17 cellular contexts compared by ENCODE assay signal in genomic region chr3:71414189-71414924, GRCh38.
A peak's percentile ranks its signal among the peaks of the same experiment; 100 is the strongest.
DNase-seq lines count a peak whose midpoint lies in the region; ATAC-seq, FAIRE-seq and TF ChIP-seq lines count a peak whose summit lies in the region.
"Had no signal": no experiment of that assay in that cellular context is flagged by ENCODE, and none has a peak within 500 bp of the region (broad histone marks: within the 10 kb centered on the region; RNA-seq: fewer than 3 reads in every experiment).

No MANE protein-coding gene starts in this region.

- no peaks in the 10 kb centered on the region for H3K79me2 ChIP-seq in endothelial cell of umbilical vein (ENCODE audit: control insufficient read depth, insufficient read depth, low read length)

- H3K27ac Mint-ChIP-seq in activated naive CD4-positive, alpha-beta T cell treated with anti-CD3 and anti-CD28 coated beads, Interleukin-2, amount 50 U/mL, for 24 hours = peak overlapping the region; percentile 89
- H3K27ac Mint-ChIP-seq in WTC11 (no peak overlapping the region), progenitor cell of endocrine pancreas (peak overlapping the region; percentile 58)
- H3K27ac Mint-ChIP-seq: activated CD8-positive, alpha-beta memory T cell treated with anti-CD3 and anti-CD28 coated beads, Interleukin-2, amount 10 ng/mL, durations not matched to agents 7 days and 5 days had no signal

- peaks cover 99% of the 10 kb centered on the region for H3K4me1 Mint-ChIP-seq in activated naive CD4-positive, alpha-beta T cell treated with anti-CD3 and anti-CD28 coated beads, Interleukin-2, amount 50 U/mL, for 24 hours
- H3K4me1 Mint-ChIP-seq in WTC11 (peaks cover 26% of the 10 kb centered on the region), progenitor cell of endocrine pancreas (ENCODE audit: low read depth) (peaks cover 26% of the 10 kb centered on the region)

- FAIRE-seq in endothelial cell of umbilical vein (lab: Jason Lieb, UNC) = no peak
- FAIRE-seq: GM19239 had no signal

- no peaks in the 10 kb centered on the region for H3K9me1 ChIP-seq in endothelial cell of umbilical vein (replicated peaks; ENCODE audit: control insufficient read depth, extremely low read depth, insufficient read depth, low read length)

- H3K36me3 ChIP-seq in endothelial cell of umbilical vein (ENCODE audit: control insufficient read depth in 2 of 2, extremely low read depth in 1 of 2, insufficient read depth in 2 of 2, low read length in 2 of 2) = no peaks in the 10 kb centered on the region
- H3K36me3 ChIP-seq: MG63 had no signal

- H3K36me3 Mint-ChIP-seq in activated naive CD4-positive, alpha-beta T cell treated with anti-CD3 and anti-CD28 coated beads, Interleukin-2, amount 50 U/mL, for 24 hours = peaks cover 13% of the 10 kb centered on the region
- no peaks in the 10 kb centered on the region for H3K36me3 Mint-ChIP-seq in WTC11
- H3K36me3 Mint-ChIP-seq in progenitor cell of endocrine pancreas (ENCODE audit: insufficient read depth) = no peaks in the 10 kb centered on the region

- no peaks in the 10 kb centered on the region for H3K27me3 Mint-ChIP-seq in activated naive CD4-positive, alpha-beta T cell treated with anti-CD3 and anti-CD28 coated beads, Interleukin-2, amount 50 U/mL, for 24 hours
- H3K27me3 Mint-ChIP-seq in WTC11 (ENCODE audit: low read depth) = no peaks in the 10 kb centered on the region
- H3K27me3 Mint-ChIP-seq in progenitor cell of endocrine pancreas = no peaks in the 10 kb centered on the region

- H3K4me3 ChIP-seq in endothelial cell of umbilical vein (replicated peaks in 1 of 3; ENCODE audit: insufficient read depth in 1 of 3, low read depth in 1 of 3, low read length in 3 of 3) = no peak overlapping the region
- H3K4me3 ChIP-seq: body of pancreas, MG63 had no signal

- H3K4me2 ChIP-seq in endothelial cell of umbilical vein (ENCODE audit: insufficient read depth, low read length) = peak overlapping the region; percentile 79

- no TSS peak for BruUV-seq in endothelial cell of umbilical vein (replicated peaks; lab: Mats Ljungman, UMichigan)

- dilution Hi-C loops in endothelial cell of umbilical vein (cut with MboI; ENCODE audit: extremely low pct_ligation_motif_present, low sequenced_read_pairs) = no loop called here

- TF ChIP-seq CTCF in WTC11 (IDR thresholded peaks at IDR 0.05) = no peak
- no peak for TF ChIP-seq CTCF in endothelial cell of umbilical vein (IDR thresholded peaks at IDR 0.05; ENCODE audit: extremely low read depth in 1 of 2, insufficient read depth in 1 of 2, low read depth in 1 of 2, low read length in 2 of 2)
- TF ChIP-seq CTCF in progenitor cell of endocrine pancreas (IDR thresholded peaks at IDR 0.05; ENCODE audit: unreplicated experiment) = no peak

- no peak for DNase-seq in activated naive CD4-positive, alpha-beta T cell treated with Interleukin-2 at 50 U/mL for 16 hours
- DNase-seq in WTC11 (ENCODE audit: low spot score) (no peak), endothelial cell of umbilical vein (ENCODE audit: low read depth, low spot score) (no peak), progenitor cell of endocrine pancreas (ENCODE audit: low spot score, unreplicated experiment) (no peak), T-helper 2 cell (no peak), left lobe of liver (ENCODE audit: low spot score) (no peak)
- DNase-seq: activated CD4-positive, CD25-positive, alpha-beta regulatory T cell; activated CD8-positive, alpha-beta memory T cell treated with anti-CD3 and anti-CD28 coated beads, Interleukin-2, amount 10 ng/mL, durations not matched to agents 7 days and 5 days; body of pancreas; MG63; NCI-H1694 treated with DMSO at 0.1 percent for 48 hours; occipital lobe; Right ventricle myocardium superior; T-helper 1 cell had no signal

- peak overlapping the region; percentile 60 for H2AFZ ChIP-seq in endothelial cell of umbilical vein (ENCODE audit: low read depth, low read length)

- no peaks in the 10 kb centered on the region for H3K9me3 ChIP-seq in endothelial cell of umbilical vein (replicated peaks; ENCODE audit: control insufficient read depth, insufficient read depth, low read length)
- H3K9me3 ChIP-seq: body of pancreas, MG63 had no signal

- no peak for TF ChIP-seq POLR2A in endothelial cell of umbilical vein (IDR thresholded peaks at IDR 0.05; ENCODE audit: low read depth, low read length)

- peak overlapping the region; percentile 86 for H3K27ac ChIP-seq in endothelial cell of umbilical vein (ENCODE audit: insufficient read depth, low read depth, low read length)
- H3K27ac ChIP-seq: body of pancreas had no signal

- H3K4me3 Mint-ChIP-seq in activated naive CD4-positive, alpha-beta T cell treated with anti-CD3 and anti-CD28 coated beads, Interleukin-2, amount 50 U/mL, for 24 hours = peak overlapping the region; percentile 47
- H3K4me3 Mint-ChIP-seq in WTC11 = no peak overlapping the region
- H3K4me3 Mint-ChIP-seq in progenitor cell of endocrine pancreas (ENCODE audit: low read depth) = no peak overlapping the region
- H3K4me3 Mint-ChIP-seq: activated CD8-positive, alpha-beta memory T cell treated with anti-CD3 and anti-CD28 coated beads, Interleukin-2, amount 10 ng/mL, durations not matched to agents 7 days and 5 days had no signal

- intact Hi-C loops in endothelial cell of umbilical vein (cut with micrococcal nuclease) = loop anchor here (1.0 kb wide), 1 partner anchor 30 kb away; no protein-coding TSS in a partner anchor

- H3K4me1 ChIP-seq in endothelial cell of umbilical vein (ENCODE audit: control insufficient read depth, extremely low read depth, insufficient read depth, low read length) = peaks cover 16% of the 10 kb centered on the region

- no peaks in the 10 kb centered on the region for H3K27me3 ChIP-seq in endothelial cell of umbilical vein (ENCODE audit: control insufficient read depth in 2 of 2, insufficient read depth in 2 of 2, low read length in 2 of 2)
- H3K27me3 ChIP-seq: body of pancreas, MG63 had no signal

- POLR2A ChIA-PET in WTC11 (lab: Charles Lee) = no interaction called here
- POLR2A ChIA-PET in endothelial cell of umbilical vein (lab: Charles Lee) = no interaction called here

- no peaks in the 10 kb centered on the region for H3K9me3 Mint-ChIP-seq in activated naive CD4-positive, alpha-beta T cell treated with anti-CD3 and anti-CD28 coated beads, Interleukin-2, amount 50 U/mL, for 24 hours
- no peaks in the 10 kb centered on the region for H3K9me3 Mint-ChIP-seq in WTC11
- no peaks in the 10 kb centered on the region for H3K9me3 Mint-ChIP-seq in progenitor cell of endocrine pancreas (ENCODE audit: low read depth)

- H3K9ac ChIP-seq in endothelial cell of umbilical vein (replicated peaks; ENCODE audit: extremely low read depth, insufficient read depth, low read length) = peak overlapping the region; percentile 32

- CTCF ChIA-PET in WTC11 (lab: Charles Lee) = no interaction called here
- CTCF ChIA-PET in endothelial cell of umbilical vein (lab: Charles Lee) = no interaction called here

- peak; percentile 24 for ATAC-seq in WTC11
- ATAC-seq in GM18502 (IDR thresholded peaks at IDR 0.05; ENCODE audit: poor library complexity, unreplicated experiment) = no peak
- no peak for ATAC-seq in left lobe of liver
- ATAC-seq: activated CD8-positive, alpha-beta memory T cell treated with anti-CD3 and anti-CD28 coated beads, Interleukin-2, amount 10 ng/mL, durations not matched to agents 7 days and 5 days; body of pancreas had no signal

- H4K20me1 ChIP-seq in endothelial cell of umbilical vein (replicated peaks; ENCODE audit: control insufficient read depth, extremely low read depth, insufficient read depth, low read length) = no peaks in the 10 kb centered on the region

TF ChIP-seq in WTC11, 78 proteins besides CTCF, POLR2A, EP300 and RAD21 (continues in another document):
- no peak for TF ChIP-seq ELF4 (CRISPR knock-in tag; IDR thresholded peaks at IDR 0.05; ENCODE audit: low read depth)
- TF ChIP-seq CDX4 (CRISPR knock-in tag; IDR thresholded peaks at IDR 0.05; ENCODE audit: borderline replicate concordance) = no peak

TF ChIP-seq in endothelial cell of umbilical vein, 7 proteins besides CTCF, POLR2A, EP300 and RAD21:
- TF ChIP-seq POLR2AphosphoS5 (IDR thresholded peaks at IDR 0.05; ENCODE audit: insufficient read depth, low read depth, low read length) (no peak), MYC (IDR thresholded peaks at IDR 0.05; ENCODE audit: low read depth, low read length) (no peak), EZH2 (IDR thresholded peaks at IDR 0.05; ENCODE audit: borderline replicate concordance, low read depth, low read length, severe bottlenecking) (no peak), JUN (IDR thresholded peaks at IDR 0.05; ENCODE audit: borderline replicate concordance, insufficient read depth, insufficient read length, low read depth) (no peak), GATA2 (IDR thresholded peaks at IDR 0.05; ENCODE audit: insufficient read depth, insufficient read length, low read depth, low read length) (no peak), FOS (IDR thresholded peaks at IDR 0.05; ENCODE audit: borderline replicate concordance, insufficient read depth, low read length) (no peak)
- TF ChIP-seq, protein P1, sequence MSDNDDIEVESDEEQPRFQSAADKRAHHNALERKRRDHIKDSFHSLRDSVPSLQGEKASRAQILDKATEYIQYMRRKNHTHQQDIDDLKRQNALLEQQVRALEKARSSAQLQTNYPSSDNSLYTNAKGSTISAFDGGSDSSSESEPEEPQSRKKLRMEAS (IDR thresholded peaks at IDR 0.05; ENCODE audit: insufficient read depth, insufficient read length) = no peak
